In the genomic region with DNA sequence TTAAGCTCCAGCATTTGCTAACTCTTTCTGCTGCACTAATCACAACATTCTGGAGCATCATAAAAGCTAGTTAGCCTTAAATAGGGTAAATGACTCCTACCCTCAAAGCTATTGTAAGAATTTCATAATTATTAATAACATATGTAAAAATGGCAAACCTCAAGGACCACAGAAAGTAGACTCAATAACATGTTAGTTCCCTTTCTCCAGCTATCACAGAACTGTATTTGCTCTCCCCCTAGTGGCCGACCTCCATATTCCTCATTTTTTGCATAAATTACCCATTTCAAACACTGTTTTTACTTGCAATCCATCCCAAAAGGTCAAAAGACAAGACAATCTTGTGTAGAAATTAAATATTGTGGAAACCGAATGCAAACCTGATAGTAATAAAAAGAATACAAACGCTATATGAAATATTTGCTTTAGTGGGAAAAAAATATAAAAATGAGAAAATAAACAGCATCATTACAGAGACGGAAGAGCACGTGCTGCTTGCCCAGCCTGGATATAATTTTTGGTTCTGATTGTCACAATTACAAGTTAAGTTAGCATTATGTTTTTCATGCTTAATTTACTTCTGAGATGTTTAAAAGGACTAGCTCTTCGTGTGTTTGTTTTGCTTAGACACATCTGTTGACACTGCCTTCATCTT, we compare ENCODE assay signal across 8 cellular contexts.
A peak's percentile ranks its signal among the peaks of the same experiment; 100 is the strongest.
DNase-seq lines count a peak whose midpoint lies in the region; ATAC-seq, FAIRE-seq and TF ChIP-seq lines count a peak whose summit lies in the region.

No MANE protein-coding gene starts in this region.

- TF ChIP-seq POLR2A in H54 (IDR thresholded peaks at IDR 0.05; ENCODE audit: low read depth, low read length) (no peak), erythroblast (IDR thresholded peaks at IDR 0.05; ENCODE audit: low read length) (no peak)

- H3K27me3 ChIP-seq in left ventricle myocardium inferior (ENCODE audit: low read depth) (no peaks in the 10 kb centered on the region), KMS-11 (ENCODE audit: insufficient read depth, low read depth) (no peaks in the 10 kb centered on the region)

- no peak for DNase-seq in left ventricle myocardium inferior
- no peak for DNase-seq in Right ventricle myocardium inferior (ENCODE audit: missing footprints)
- no peak for DNase-seq in H54 (ENCODE audit: insufficient read length, low spot score)
- peak; percentile 46 for DNase-seq in RKO (ENCODE audit: low spot score)
- peak; percentile 27 to 50 for DNase-seq in erythroblast (lab: John Stamatoyannopoulos, UW)
- peak; percentile 41 for DNase-seq in progenitor cell of endocrine pancreas (ENCODE audit: low spot score, unreplicated experiment)

- no peaks in the 10 kb centered on the region for H4K20me1 ChIP-seq in KMS-11 (ENCODE audit: insufficient read depth)

- H3K27me3 Mint-ChIP-seq in progenitor cell of endocrine pancreas: no peaks in the 10 kb centered on the region

- no peak for ATAC-seq in Right ventricle myocardium inferior
- ATAC-seq in HG03045 (IDR thresholded peaks at IDR 0.05; ENCODE audit: unreplicated experiment): no peak

- H3K36me3 ChIP-seq in left ventricle myocardium inferior (no peaks in the 10 kb centered on the region), KMS-11 (ENCODE audit: insufficient read depth) (no peaks in the 10 kb centered on the region)

- H3K9me3 ChIP-seq in left ventricle myocardium inferior (replicated peaks): no peaks in the 10 kb centered on the region

- peaks cover 48% of the 10 kb centered on the region for H3K4me1 Mint-ChIP-seq in progenitor cell of endocrine pancreas (ENCODE audit: low read depth)

- H2AFZ ChIP-seq in KMS-11 (ENCODE audit: low read depth): no peak overlapping the region

- no peak overlapping the region for H3K4me2 ChIP-seq in KMS-11

- H3K4me1 ChIP-seq in left ventricle myocardium inferior (no peaks in the 10 kb centered on the region), KMS-11 (ENCODE audit: low read depth, poor library complexity, severe bottlenecking) (no peaks in the 10 kb centered on the region)

- H3K4me3 ChIP-seq in left ventricle myocardium inferior: no peak overlapping the region
- H3K4me3 ChIP-seq in KMS-11 (IDR thresholded peaks at IDR 0.05; ENCODE audit: insufficient read depth, low read depth, low read length): no peak overlapping the region

- H3K36me3 Mint-ChIP-seq in progenitor cell of endocrine pancreas (ENCODE audit: insufficient read depth): no peaks in the 10 kb centered on the region

- FAIRE-seq in H54 (lab: Jason Lieb, UNC): peak; percentile 86

- H3K9me3 Mint-ChIP-seq in progenitor cell of endocrine pancreas (ENCODE audit: low read depth): no peaks in the 10 kb centered on the region

- H3K4me3 Mint-ChIP-seq in progenitor cell of endocrine pancreas (ENCODE audit: low read depth): no peak overlapping the region

- H3K9ac ChIP-seq in KMS-11: no peak overlapping the region

- TF ChIP-seq CTCF in left ventricle myocardium inferior (IDR thresholded peaks at IDR 0.05; ENCODE audit: borderline replicate concordance) (peak; percentile 65), KMS-11 (conservative IDR thresholded peaks at IDR 0.05; ENCODE audit: low read depth, low read length) (peak; percentile 71), progenitor cell of endocrine pancreas (IDR thresholded peaks at IDR 0.05; ENCODE audit: unreplicated experiment) (peak; percentile 99)

- intact Hi-C loops in left ventricle myocardium inferior (cut with micrococcal nuclease): no loop called here
- intact Hi-C loops in Right ventricle myocardium inferior (cut with DNase I): no loop called here

- H3K27ac Mint-ChIP-seq in progenitor cell of endocrine pancreas: no peak overlapping the region

- H3K79me2 ChIP-seq in KMS-11 (ENCODE audit: insufficient read depth, low read depth): no peaks in the 10 kb centered on the region

- H3K27ac ChIP-seq in left ventricle myocardium inferior (replicated peaks): no peak overlapping the region
- no peak overlapping the region for H3K27ac ChIP-seq in KMS-11

Comparison
In these comparisons a context has a peak if more than half of its experiments do, and no peak if none do; other contexts are left out.
1. DNase-seq: peak in RKO (single experiment), erythroblast (2 of 2) and progenitor cell of endocrine pancreas (single experiment); none in left ventricle myocardium inferior (single experiment), Right ventricle myocardium inferior (single experiment) and H54 (single experiment).
2. Peak in every context shown above with its lines, with median percentiles within 50 percentile points of each other: CTCF ChIP-seq.